ENCODE assay signal across 2 cellular contexts in the genomic region with DNA sequence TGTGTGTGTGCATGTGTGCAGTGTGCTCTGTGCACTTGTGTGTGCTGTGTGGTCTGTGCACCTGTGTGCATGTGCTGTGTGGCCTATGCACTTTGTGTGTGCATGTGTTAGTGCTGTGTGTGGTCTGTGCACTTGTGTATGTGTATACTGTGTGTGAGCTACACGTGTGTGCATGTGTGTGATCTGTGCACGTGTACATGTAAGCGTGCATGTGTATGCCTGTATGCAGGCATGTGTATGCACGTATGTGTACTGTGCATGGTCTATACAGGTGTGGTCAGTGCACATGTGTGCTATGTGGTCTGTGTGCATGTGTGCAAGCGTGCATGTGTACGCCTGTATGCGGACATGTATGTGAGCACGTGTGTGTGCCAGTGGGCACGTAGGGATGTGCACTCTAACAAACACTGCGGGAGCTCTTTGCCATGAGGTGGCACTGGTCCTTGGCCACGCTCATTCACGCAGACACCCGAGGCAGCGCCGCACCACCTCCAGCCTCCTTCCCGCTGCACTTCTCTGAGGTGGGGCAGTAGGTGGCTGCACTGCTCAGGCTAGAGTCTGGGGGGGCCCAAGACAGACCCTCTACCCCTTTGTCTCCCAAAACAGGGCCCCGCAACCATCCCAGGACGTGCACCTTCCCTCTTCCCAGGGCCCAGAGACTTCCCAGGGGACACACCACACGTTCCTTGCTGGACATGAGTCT.
TF ChIP-seq lines count a peak whose summit lies in the region.

No MANE protein-coding gene starts in this region.

TF ChIP-seq in HepG2, 621 proteins besides CTCF, POLR2A, EP300 and RAD21:
- TF ChIP-seq, protein P1, sequence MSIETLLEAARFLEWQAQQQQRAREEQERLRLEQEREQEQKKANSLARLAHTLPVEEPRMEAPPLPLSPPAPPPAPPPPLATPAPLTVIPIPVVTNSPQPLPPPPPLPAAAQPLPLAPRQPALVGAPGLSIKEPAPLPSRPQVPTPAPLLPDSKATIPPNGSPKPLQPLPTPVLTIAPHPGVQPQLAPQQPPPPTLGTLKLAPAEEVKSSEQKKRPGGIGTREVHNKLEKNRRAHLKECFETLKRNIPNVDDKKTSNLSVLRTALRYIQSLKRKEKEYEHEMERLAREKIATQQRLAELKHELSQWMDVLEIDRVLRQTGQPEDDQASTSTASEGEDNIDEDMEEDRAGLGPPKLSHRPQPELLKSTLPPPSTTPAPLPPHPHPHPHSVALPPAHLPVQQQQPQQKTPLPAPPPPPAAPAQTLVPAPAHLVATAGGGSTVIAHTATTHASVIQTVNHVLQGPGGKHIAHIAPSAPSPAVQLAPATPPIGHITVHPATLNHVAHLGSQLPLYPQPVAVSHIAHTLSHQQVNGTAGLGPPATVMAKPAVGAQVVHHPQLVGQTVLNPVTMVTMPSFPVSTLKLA (IDR thresholded peaks at IDR 0.05): peak; percentile 99
- TF ChIP-seq, protein P2, sequence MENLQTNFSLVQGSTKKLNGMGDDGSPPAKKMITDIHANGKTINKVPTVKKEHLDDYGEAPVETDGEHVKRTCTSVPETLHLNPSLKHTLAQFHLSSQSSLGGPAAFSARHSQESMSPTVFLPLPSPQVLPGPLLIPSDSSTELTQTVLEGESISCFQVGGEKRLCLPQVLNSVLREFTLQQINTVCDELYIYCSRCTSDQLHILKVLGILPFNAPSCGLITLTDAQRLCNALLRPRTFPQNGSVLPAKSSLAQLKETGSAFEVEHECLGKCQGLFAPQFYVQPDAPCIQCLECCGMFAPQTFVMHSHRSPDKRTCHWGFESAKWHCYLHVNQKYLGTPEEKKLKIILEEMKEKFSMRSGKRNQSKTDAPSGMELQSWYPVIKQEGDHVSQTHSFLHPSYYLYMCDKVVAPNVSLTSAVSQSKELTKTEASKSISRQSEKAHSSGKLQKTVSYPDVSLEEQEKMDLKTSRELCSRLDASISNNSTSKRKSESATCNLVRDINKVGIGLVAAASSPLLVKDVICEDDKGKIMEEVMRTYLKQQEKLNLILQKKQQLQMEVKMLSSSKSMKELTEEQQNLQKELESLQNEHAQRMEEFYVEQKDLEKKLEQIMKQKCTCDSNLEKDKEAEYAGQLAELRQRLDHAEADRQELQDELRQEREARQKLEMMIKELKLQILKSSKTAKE (CRISPR knock-in tag; IDR thresholded peaks at IDR 0.05; ENCODE audit: borderline replicate concordance): 0 out of 2 replicates have a peak, but pooled peaks have one; percentile 42
- 0 out of 2 replicates have a peak, but pooled peaks have one; percentile 26 for TF ChIP-seq DNMT1 (CRISPR knock-in tag; IDR thresholded peaks at IDR 0.05)
- no peak for TF ChIP-seq ZMAT3 (CRISPR knock-in tag; conservative IDR thresholded peaks at IDR 0.05)
- no peak for TF ChIP-seq ZNF713 (CRISPR knock-in tag; IDR thresholded peaks at IDR 0.05)

TF ChIP-seq in WTC11, 78 proteins besides CTCF, POLR2A, EP300 and RAD21 (continued from another document):
- TF ChIP-seq IRF2 (CRISPR knock-in tag; IDR thresholded peaks at IDR 0.05; ENCODE audit: borderline replicate concordance, low read depth) (no peak), TCF7 (CRISPR knock-in tag; IDR thresholded peaks at IDR 0.05; ENCODE audit: low read depth) (no peak), CBFB (CRISPR knock-in tag; IDR thresholded peaks at IDR 0.05; ENCODE audit: low read depth) (no peak), ZNF423 (CRISPR knock-in tag; IDR thresholded peaks at IDR 0.05) (no peak), JAZF1 (CRISPR knock-in tag; IDR thresholded peaks at IDR 0.05) (no peak), GABPB1 (CRISPR knock-in tag; IDR thresholded peaks at IDR 0.05) (no peak)
- TF ChIP-seq, protein P3, sequence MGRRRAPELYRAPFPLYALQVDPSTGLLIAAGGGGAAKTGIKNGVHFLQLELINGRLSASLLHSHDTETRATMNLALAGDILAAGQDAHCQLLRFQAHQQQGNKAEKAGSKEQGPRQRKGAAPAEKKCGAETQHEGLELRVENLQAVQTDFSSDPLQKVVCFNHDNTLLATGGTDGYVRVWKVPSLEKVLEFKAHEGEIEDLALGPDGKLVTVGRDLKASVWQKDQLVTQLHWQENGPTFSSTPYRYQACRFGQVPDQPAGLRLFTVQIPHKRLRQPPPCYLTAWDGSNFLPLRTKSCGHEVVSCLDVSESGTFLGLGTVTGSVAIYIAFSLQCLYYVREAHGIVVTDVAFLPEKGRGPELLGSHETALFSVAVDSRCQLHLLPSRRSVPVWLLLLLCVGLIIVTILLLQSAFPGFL (CRISPR knock-in tag; IDR thresholded peaks at IDR 0.05; ENCODE audit: borderline replicate concordance): no peak
- TF ChIP-seq, protein P4, sequence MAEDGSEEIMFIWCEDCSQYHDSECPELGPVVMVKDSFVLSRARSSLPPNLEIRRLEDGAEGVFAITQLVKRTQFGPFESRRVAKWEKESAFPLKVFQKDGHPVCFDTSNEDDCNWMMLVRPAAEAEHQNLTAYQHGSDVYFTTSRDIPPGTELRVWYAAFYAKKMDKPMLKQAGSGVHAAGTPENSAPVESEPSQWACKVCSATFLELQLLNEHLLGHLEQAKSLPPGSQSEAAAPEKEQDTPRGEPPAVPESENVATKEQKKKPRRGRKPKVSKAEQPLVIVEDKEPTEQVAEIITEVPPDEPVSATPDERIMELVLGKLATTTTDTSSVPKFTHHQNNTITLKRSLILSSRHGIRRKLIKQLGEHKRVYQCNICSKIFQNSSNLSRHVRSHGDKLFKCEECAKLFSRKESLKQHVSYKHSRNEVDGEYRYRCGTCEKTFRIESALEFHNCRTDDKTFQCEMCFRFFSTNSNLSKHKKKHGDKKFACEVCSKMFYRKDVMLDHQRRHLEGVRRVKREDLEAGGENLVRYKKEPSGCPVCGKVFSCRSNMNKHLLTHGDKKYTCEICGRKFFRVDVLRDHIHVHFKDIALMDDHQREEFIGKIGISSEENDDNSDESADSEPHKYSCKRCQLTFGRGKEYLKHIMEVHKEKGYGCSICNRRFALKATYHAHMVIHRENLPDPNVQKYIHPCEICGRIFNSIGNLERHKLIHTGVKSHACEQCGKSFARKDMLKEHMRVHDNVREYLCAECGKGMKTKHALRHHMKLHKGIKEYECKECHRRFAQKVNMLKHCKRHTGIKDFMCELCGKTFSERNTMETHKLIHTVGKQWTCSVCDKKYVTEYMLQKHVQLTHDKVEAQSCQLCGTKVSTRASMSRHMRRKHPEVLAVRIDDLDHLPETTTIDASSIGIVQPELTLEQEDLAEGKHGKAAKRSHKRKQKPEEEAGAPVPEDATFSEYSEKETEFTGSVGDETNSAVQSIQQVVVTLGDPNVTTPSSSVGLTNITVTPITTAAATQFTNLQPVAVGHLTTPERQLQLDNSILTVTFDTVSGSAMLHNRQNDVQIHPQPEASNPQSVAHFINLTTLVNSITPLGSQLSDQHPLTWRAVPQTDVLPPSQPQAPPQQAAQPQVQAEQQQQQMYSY (CRISPR knock-in tag; IDR thresholded peaks at IDR 0.05): no peak
